Comparison of ENCODE assay signal across 8 cellular contexts in genomic region chr3:49802719-49803463, GRCh38. TPM values are rescaled to one million over a fixed set of nuclear protein-coding genes. Genes with fewer than 3 reads are reported as not detected.
DNase-seq lines count a peak whose midpoint lies in the region; ATAC-seq and TF ChIP-seq lines count a peak whose summit lies in the region.

Gene INKA1, plus strand, starts transcription at chr3:49803261. Its CDS starts 132 bp downstream, at chr3:49803393.

- peak within 1 kb of the TSS in 1 of 2 experiments; percentile 97 for H3K14ac ChIP-seq in mesenchymal stem cell (ENCODE audit: low read length in 2 of 2)

- no peak within 1 kb of the TSS for H2BK5ac ChIP-seq in mesenchymal stem cell (ENCODE audit: low read depth, low read length, poor library complexity, severe bottlenecking)

- H2BK12ac ChIP-seq in mesenchymal stem cell (ENCODE audit: low read length in 2 of 2) = peak within 1 kb of the TSS; percentile 82

- peak within 1 kb of the TSS; percentile 85 for H2BK15ac ChIP-seq in mesenchymal stem cell (ENCODE audit: low read depth, poor library complexity, severe bottlenecking)

- H3K4ac ChIP-seq in mesenchymal stem cell (ENCODE audit: low read depth in 1 of 2, low read length in 2 of 2) = peak within 1 kb of the TSS; percentile 75 to 90

- DNase-seq in GM19238 (ENCODE audit: insufficient read length, low spot score) = peak; percentile 92
- peak; percentile 91 for DNase-seq in NCI-H82 (lab: John Stamatoyannopoulos, UW)
- peak; percentile 94 for DNase-seq in activated CD8-positive, alpha-beta memory T cell treated with anti-CD3 and anti-CD28 coated beads for 24 hours
- peak; percentile 74 to 82 (median 76) for DNase-seq in effector memory CD4-positive, alpha-beta T cell
- DNase-seq in mesenchymal stem cell = peak; percentile 86
- peak; percentile 66 for DNase-seq in stimulated activated CD8-positive, alpha-beta memory T cell treated with anti-CD3 and anti-CD28 coated beads, Interleukin-12 subunit alpha, Interleukin-12 subunit beta, amount 100 ng/mL, for 24 hours (ENCODE audit: extremely low read depth)

- no peaks in the 10 kb centered on the region for H3K36me3 ChIP-seq in effector memory CD4-positive, alpha-beta T cell (ENCODE audit: control insufficient read depth, insufficient read depth, low read length)
- H3K36me3 ChIP-seq in mesenchymal stem cell (ENCODE audit: control insufficient read depth in 1 of 2, insufficient read depth in 2 of 2, low read depth in 1 of 2, low read length in 2 of 2) = peaks cover 3 to 7% of the 10 kb centered on the region in 2 experiments

- peak within 1 kb of the TSS; percentile 95 for H4K91ac ChIP-seq in mesenchymal stem cell (ENCODE audit: low read length)

- H3K18ac ChIP-seq in mesenchymal stem cell (ENCODE audit: low read depth in 1 of 2, low read length in 2 of 2) = peak within 1 kb of the TSS; percentile 97 to 99

- ATAC-seq in HG03442 (IDR thresholded peaks at IDR 0.05; ENCODE audit: unreplicated experiment) = peak; percentile 56

- H3K23ac ChIP-seq in mesenchymal stem cell (ENCODE audit: low read length in 2 of 2) = peak within 1 kb of the TSS in 1 of 2 experiments; percentile 56

- H3K9me3 ChIP-seq in effector memory CD4-positive, alpha-beta T cell (ENCODE audit: control insufficient read depth, low read length) = no peaks in the 10 kb centered on the region
- no peaks in the 10 kb centered on the region for H3K9me3 ChIP-seq in mesenchymal stem cell (ENCODE audit: control insufficient read depth, low read length)

- under 1% methylated on average over 65 of the region's 71 CpGs for WGBS in mesenchymal stem cell

- peak within 1 kb of the TSS; percentile 71 for H3K4me3 ChIP-seq in effector memory CD4-positive, alpha-beta T cell (ENCODE audit: insufficient read depth, low read depth, low read length, poor library complexity, severe bottlenecking)
- H3K4me3 ChIP-seq in mesenchymal stem cell (ENCODE audit: insufficient read depth in 1 of 2, low read depth in 1 of 2, low read length in 2 of 2) = peak within 1 kb of the TSS; percentile 75 to 91

- TF ChIP-seq CTCF in C4-2B (conservative IDR thresholded peaks at IDR 0.05) = peak; percentile 90

- H4K8ac ChIP-seq in mesenchymal stem cell (ENCODE audit: low read length) = peak within 1 kb of the TSS; percentile 98

- H3K9ac ChIP-seq in mesenchymal stem cell (ENCODE audit: low read length) = peak within 1 kb of the TSS; percentile 96

- H3K4me1 ChIP-seq in effector memory CD4-positive, alpha-beta T cell (ENCODE audit: control insufficient read depth, insufficient read depth, low read length, poor library complexity, severe bottlenecking) = peaks cover 22% of the 10 kb centered on the region
- peaks cover 13% of the 10 kb centered on the region for H3K4me1 ChIP-seq in mesenchymal stem cell (ENCODE audit: control insufficient read depth, insufficient read depth, low read depth, low read length)

- H2AFZ ChIP-seq in mesenchymal stem cell (ENCODE audit: low read depth, low read length) = peak within 1 kb of the TSS; percentile 98

- H3K27ac ChIP-seq in C4-2B (no peak within 1 kb of the TSS), mesenchymal stem cell (ENCODE audit: low read length, poor library complexity, severe bottlenecking) (peak within 1 kb of the TSS; percentile 9)
- peak within 1 kb of the TSS; percentile 77 for H3K27ac ChIP-seq in effector memory CD4-positive, alpha-beta T cell (ENCODE audit: insufficient read depth, low read length, poor library complexity, severe bottlenecking)

- H2BK120ac ChIP-seq in mesenchymal stem cell (ENCODE audit: low read depth, low read length) = peak within 1 kb of the TSS; percentile 91

- no peaks in the 10 kb centered on the region for H3K79me1 ChIP-seq in mesenchymal stem cell (replicated peaks; ENCODE audit: low read length, poor library complexity, severe bottlenecking)

- peak within 1 kb of the TSS; percentile 91 for H3K4me2 ChIP-seq in mesenchymal stem cell (ENCODE audit: low read length, poor library complexity, severe bottlenecking)

- no peaks in the 10 kb centered on the region for H3K27me3 ChIP-seq in effector memory CD4-positive, alpha-beta T cell (replicated peaks; ENCODE audit: control insufficient read depth, insufficient read depth, low read length, poor library complexity, severe bottlenecking)
- peaks cover 0 to 23% of the 10 kb centered on the region in 2 experiments for H3K27me3 ChIP-seq in mesenchymal stem cell (ENCODE audit: control insufficient read depth in 1 of 2, insufficient read depth in 1 of 2, low read length in 2 of 2)

- H2AK5ac ChIP-seq in mesenchymal stem cell (ENCODE audit: low read length, severe bottlenecking) = no peak within 1 kb of the TSS

RNA-seq across cellular contexts. Expression of gene INKA1, which starts in this region (rescaled TPM):
- 12.4 TPM for polyA plus RNA-seq in mesenchymal stem cell (2013, experiment 1 of 2)
- 13.4 TPM for polyA plus RNA-seq in mesenchymal stem cell (2013, experiment 2 of 2)
